In genomic region chr17:81234506-81234855, GRCh38 we compare ENCODE assay signal across 24 cellular contexts. TPM values are rescaled to one million over a fixed set of nuclear protein-coding genes. Genes with fewer than 3 reads are reported as not detected.
DNase-seq lines count a peak whose midpoint lies in the region; ATAC-seq and TF ChIP-seq lines count a peak whose summit lies in the region.
"Had no signal": no experiment of that assay in that cellular context is flagged by ENCODE, and none has a peak within 500 bp of the region (broad histone marks: within the 10 kb centered on the region; RNA-seq: fewer than 3 reads in every experiment).

No MANE protein-coding gene starts in this region.

- peak overlapping the region; percentile 34 for H3K4me3 Mint-ChIP-seq in CD4-positive, alpha-beta T cell
- H3K4me3 Mint-ChIP-seq in central memory CD8-positive, alpha-beta T cell, result peak overlapping the region; percentile 35
- H3K4me3 Mint-ChIP-seq in nephron progenitor cell, result no peak overlapping the region
- H3K4me3 Mint-ChIP-seq in activated T-cell treated with anti-CD3 and anti-CD28 coated beads, Interleukin-2, amount 50 U/mL, for 72 hours, result no peak overlapping the region

- peaks cover 31% of the 10 kb centered on the region for H3K36me3 Mint-ChIP-seq in CD4-positive, alpha-beta T cell (ENCODE audit: low read depth)
- peaks cover 21% of the 10 kb centered on the region for H3K36me3 Mint-ChIP-seq in central memory CD8-positive, alpha-beta T cell (ENCODE audit: insufficient read depth)
- peaks cover 13% of the 10 kb centered on the region for H3K36me3 Mint-ChIP-seq in nephron progenitor cell (ENCODE audit: low read depth)
- H3K36me3 Mint-ChIP-seq in activated T-cell treated with anti-CD3 and anti-CD28 coated beads, Interleukin-2, amount 50 U/mL, for 72 hours (ENCODE audit: insufficient read depth in 2 of 2), result peaks cover 5 to 6% of the 10 kb centered on the region in 2 donors

- H3K27me3 ChIP-seq in CD4-positive, alpha-beta T cell (ENCODE audit: control insufficient read depth, insufficient read depth, low read length), result no peaks in the 10 kb centered on the region
- H3K27me3 ChIP-seq in Panc1 (ENCODE audit: control insufficient read depth, insufficient read depth, low read length), result no peaks in the 10 kb centered on the region
- H3K27me3 ChIP-seq: BLaER1 treated with 17β-estradiol and CSF1 and Interleukin-3, amounts not matched to agents 10 nM and 100 nM; MG63; SJSA1 had no signal

- ATAC-seq in CD4-positive, alpha-beta T cell (ENCODE audit: poor library complexity), result no peak
- ATAC-seq in Panc1, result no peak
- no peak for ATAC-seq in central memory CD8-positive, alpha-beta T cell (replicated peaks; ENCODE audit: extremely low read depth, poor library complexity, severe bottlenecking)
- ATAC-seq in activated T-cell treated with anti-CD3 and anti-CD28 coated beads, Interleukin-2, amount 50 U/mL, for 72 hours (replicated peaks in 1 of 2), result no peak
- ATAC-seq: A549, PC-3 had no signal

- CTCF ChIA-PET in CD4-positive, alpha-beta T cell (lab: Charles Lee), result no interaction called here
- CTCF ChIA-PET in Panc1 (lab: Charles Lee), result no interaction called here

- no peak for DNase-seq in CD4-positive, alpha-beta T cell
- DNase-seq in Panc1 (ENCODE audit: low read depth, low spot score) (no peak), nephron progenitor cell (no peak), GM20000 (ENCODE audit: low spot score) (no peak), NCI-H524 (lab: John Stamatoyannopoulos, UW) (no peak)
- DNase-seq in central memory CD8-positive, alpha-beta T cell (ENCODE audit: low spot score in 2 of 2), result no peak
- no peak for DNase-seq in activated T-cell treated with anti-CD3 and anti-CD28 coated beads, Interleukin-2, amount 50 U/mL, for 72 hours
- DNase-seq: AML-193; CD4-positive, alpha-beta memory T cell; COR-L47; GM23248; H7; KG1; MG63; NCI-H1105 treated with DMSO at 0.1 percent for 48 hours; NCI-H146; NCI-H1930; NCI-H2107; NCI-H524 treated with DMSO at 0.1 percent for 48 hours; NCI-H774; PC-3 had no signal

- POLR2A ChIA-PET in CD4-positive, alpha-beta T cell (lab: Charles Lee), result no interaction called here
- POLR2A ChIA-PET in Panc1 (lab: Charles Lee), result no interaction called here

- no peak overlapping the region for H3K4me3 ChIP-seq in Panc1 (ENCODE audit: low read depth in 2 of 2, low read length in 2 of 2)
- H3K4me3 ChIP-seq: A549; BLaER1 treated with 17β-estradiol and CSF1 and Interleukin-3, amounts not matched to agents 10 nM and 100 nM; GM23248; MG63; SJSA1 had no signal

- TSS peak; percentile 65 for BruUV-seq in Panc1 (replicated peaks; lab: Mats Ljungman, UMichigan)

- no peaks in the 10 kb centered on the region for H3K27me3 Mint-ChIP-seq in CD4-positive, alpha-beta T cell
- H3K27me3 Mint-ChIP-seq in central memory CD8-positive, alpha-beta T cell, result no peaks in the 10 kb centered on the region
- H3K27me3 Mint-ChIP-seq in nephron progenitor cell (ENCODE audit: low read depth, poor library complexity), result peaks cover 2% of the 10 kb centered on the region
- H3K27me3 Mint-ChIP-seq in activated T-cell treated with anti-CD3 and anti-CD28 coated beads, Interleukin-2, amount 50 U/mL, for 72 hours (ENCODE audit: low read depth), result no peaks in the 10 kb centered on the region
- H3K27me3 Mint-ChIP-seq: CD4-positive, alpha-beta memory T cell had no signal

- in situ Hi-C loops in Panc1 (cut with HindIII; ENCODE audit: low pct_unique_long_range_greater_than_20kb, low sequenced_read_pairs), result no loop called here

- H3K4me1 ChIP-seq in Panc1 (ENCODE audit: control insufficient read depth, insufficient read depth, low read length), result peaks cover 18% of the 10 kb centered on the region

- no peaks in the 10 kb centered on the region for H3K9me3 Mint-ChIP-seq in CD4-positive, alpha-beta T cell
- no peaks in the 10 kb centered on the region for H3K9me3 Mint-ChIP-seq in central memory CD8-positive, alpha-beta T cell
- no peaks in the 10 kb centered on the region for H3K9me3 Mint-ChIP-seq in nephron progenitor cell
- no peaks in the 10 kb centered on the region for H3K9me3 Mint-ChIP-seq in activated T-cell treated with anti-CD3 and anti-CD28 coated beads, Interleukin-2, amount 50 U/mL, for 72 hours
- H3K9me3 Mint-ChIP-seq: CD4-positive, alpha-beta memory T cell had no signal

- H3K9me3 ChIP-seq in CD4-positive, alpha-beta T cell (ENCODE audit: control insufficient read depth, low read length), result no peaks in the 10 kb centered on the region
- H3K9me3 ChIP-seq in Panc1 (ENCODE audit: control insufficient read depth, insufficient read depth, low read depth, low read length), result no peaks in the 10 kb centered on the region
- H3K9me3 ChIP-seq: A549; BLaER1 treated with 17β-estradiol and CSF1 and Interleukin-3, amounts not matched to agents 10 nM and 100 nM; MG63; SJSA1 had no signal

- intact Hi-C loops in CD4-positive, alpha-beta T cell (cut with DNase I, micrococcal nuclease), result no loop called here
- intact Hi-C loops in Panc1 (cut with micrococcal nuclease; ENCODE audit: unreplicated experiment), result no loop called here

- H3K4me1 Mint-ChIP-seq in CD4-positive, alpha-beta T cell (ENCODE audit: low read depth), result peaks cover 29% of the 10 kb centered on the region
- peaks cover 22% of the 10 kb centered on the region for H3K4me1 Mint-ChIP-seq in central memory CD8-positive, alpha-beta T cell
- peaks cover 26% of the 10 kb centered on the region for H3K4me1 Mint-ChIP-seq in nephron progenitor cell
- H3K4me1 Mint-ChIP-seq in activated T-cell treated with anti-CD3 and anti-CD28 coated beads, Interleukin-2, amount 50 U/mL, for 72 hours (ENCODE audit: low read depth), result peaks cover 12% of the 10 kb centered on the region

- no peak overlapping the region for H3K27ac Mint-ChIP-seq in CD4-positive, alpha-beta T cell
- no peak overlapping the region for H3K27ac Mint-ChIP-seq in central memory CD8-positive, alpha-beta T cell (ENCODE audit: low read depth)
- peak overlapping the region; percentile 60 for H3K27ac Mint-ChIP-seq in nephron progenitor cell
- no peak overlapping the region for H3K27ac Mint-ChIP-seq in activated T-cell treated with anti-CD3 and anti-CD28 coated beads, Interleukin-2, amount 50 U/mL, for 72 hours

- TF ChIP-seq CTCF in CD4-positive, alpha-beta T cell (IDR thresholded peaks at IDR 0.05), result no peak
- TF ChIP-seq CTCF in Panc1 (IDR thresholded peaks at IDR 0.05), result no peak
- TF ChIP-seq CTCF in nephron progenitor cell (IDR thresholded peaks at IDR 0.05), result no peak
- TF ChIP-seq CTCF in GM20000 (IDR thresholded peaks at IDR 0.05; ENCODE audit: extremely low read depth, missing control alignments), result no peak

- peaks cover 8% of the 10 kb centered on the region; the same call in 1 of the 2 replicates for H3K36me3 ChIP-seq in Panc1 (ENCODE audit: control insufficient read depth, insufficient read depth, low read length)

- H3K27ac ChIP-seq in CD4-positive, alpha-beta T cell (ENCODE audit: low read depth, low read length), result no peak overlapping the region
- no peak overlapping the region for H3K27ac ChIP-seq in Panc1 (ENCODE audit: low read length)
- H3K27ac ChIP-seq: A549; BLaER1 treated with 17β-estradiol and CSF1 and Interleukin-3, amounts not matched to agents 10 nM and 100 nM; GM23248; SJSA1 had no signal

RNA-seq across cellular contexts. Expression of gene TEPSIN, which starts 4.4 kb away (rescaled TPM):
- total RNA-seq in CD4-positive, alpha-beta T cell, result 10 to 100 TPM; 68.2 to 74.4 TPM
- 44.9 TPM for total RNA-seq in Panc1 (2021; ENCODE audit: unreplicated experiment)
- polyA plus RNA-seq in Panc1 (2012; ENCODE audit: insufficient read length), result 35.3 TPM
- total RNA-seq in activated T-cell treated with anti-CD3 and anti-CD28 coated beads, Interleukin-2, amount 50 U/mL, for 72 hours, result 10 to 100 TPM; 39.1 to 55.0 TPM

RNA-seq across cellular contexts. Expression of gene NDUFAF8, which starts 4.6 kb away (rescaled TPM):
- total RNA-seq in CD4-positive, alpha-beta T cell, result 10 to 100 TPM; 34.6 to 38.6 TPM
- total RNA-seq in Panc1 (2021; ENCODE audit: unreplicated experiment), result 75.8 TPM
- polyA plus RNA-seq in Panc1 (2012; ENCODE audit: insufficient read length), result 144 TPM
- total RNA-seq in activated T-cell treated with anti-CD3 and anti-CD28 coated beads, Interleukin-2, amount 50 U/mL, for 72 hours, result 10 to 100 TPM; 37.4 to 48.8 TPM

RNA-seq across cellular contexts. Expression of gene CEP131, which starts 11.7 kb away (rescaled TPM):
- 10 to 100 TPM; 11.2 to 12.3 TPM for total RNA-seq in CD4-positive, alpha-beta T cell
- total RNA-seq in Panc1 (2021; ENCODE audit: unreplicated experiment), result 26.0 TPM
- 32.5 TPM for polyA plus RNA-seq in Panc1 (2012; ENCODE audit: insufficient read length)
- 10 to 100 TPM in 1 of 2 donors, 1 to 10 TPM in 1; 8.1 to 11.4 TPM for total RNA-seq in activated T-cell treated with anti-CD3 and anti-CD28 coated beads, Interleukin-2, amount 50 U/mL, for 72 hours

Comparison
In these comparisons a context has a peak if more than half of its experiments do, and no peak if none do; other contexts are left out.
1. H3K4me3 Mint-ChIP-seq: peak in CD4-positive, alpha-beta T cell (single experiment) and central memory CD8-positive, alpha-beta T cell (single experiment); none in nephron progenitor cell (single experiment) and activated T-cell treated with anti-CD3 and anti-CD28 coated beads, Interleukin-2, amount 50 U/mL, for 72 hours (0 of 2).